Comparison of ENCODE assay signal across 2 cellular contexts in the genomic region with DNA sequence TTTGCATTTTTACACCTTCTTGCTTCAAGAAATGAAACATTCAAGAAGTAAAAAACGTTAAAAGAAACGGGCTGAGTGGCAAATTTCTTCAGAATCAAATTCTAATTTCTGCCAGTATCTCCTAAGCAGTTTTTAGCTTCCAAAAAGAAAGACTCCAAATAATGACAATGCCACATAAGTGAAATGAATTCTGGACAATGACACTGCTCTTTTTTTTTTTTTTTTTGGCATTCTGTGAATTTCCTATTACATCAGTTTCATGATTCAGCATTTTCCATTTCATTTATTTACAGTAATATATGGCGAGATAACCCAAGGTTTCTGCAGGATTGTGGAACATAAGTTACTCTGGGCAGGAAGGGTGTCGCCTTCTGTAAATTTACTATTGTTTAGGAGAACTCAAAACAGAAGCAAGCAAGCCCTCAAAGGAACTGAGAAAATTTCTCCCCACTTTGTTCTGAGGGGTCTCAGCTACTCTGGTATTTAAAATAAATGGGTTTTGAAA.
TF ChIP-seq lines count a peak whose summit lies in the region.

No MANE protein-coding gene starts in this region.

TF ChIP-seq in SK-N-SH, 30 proteins besides CTCF, POLR2A, EP300 and RAD21 (continued from another document):
- TF ChIP-seq, protein P1, sequence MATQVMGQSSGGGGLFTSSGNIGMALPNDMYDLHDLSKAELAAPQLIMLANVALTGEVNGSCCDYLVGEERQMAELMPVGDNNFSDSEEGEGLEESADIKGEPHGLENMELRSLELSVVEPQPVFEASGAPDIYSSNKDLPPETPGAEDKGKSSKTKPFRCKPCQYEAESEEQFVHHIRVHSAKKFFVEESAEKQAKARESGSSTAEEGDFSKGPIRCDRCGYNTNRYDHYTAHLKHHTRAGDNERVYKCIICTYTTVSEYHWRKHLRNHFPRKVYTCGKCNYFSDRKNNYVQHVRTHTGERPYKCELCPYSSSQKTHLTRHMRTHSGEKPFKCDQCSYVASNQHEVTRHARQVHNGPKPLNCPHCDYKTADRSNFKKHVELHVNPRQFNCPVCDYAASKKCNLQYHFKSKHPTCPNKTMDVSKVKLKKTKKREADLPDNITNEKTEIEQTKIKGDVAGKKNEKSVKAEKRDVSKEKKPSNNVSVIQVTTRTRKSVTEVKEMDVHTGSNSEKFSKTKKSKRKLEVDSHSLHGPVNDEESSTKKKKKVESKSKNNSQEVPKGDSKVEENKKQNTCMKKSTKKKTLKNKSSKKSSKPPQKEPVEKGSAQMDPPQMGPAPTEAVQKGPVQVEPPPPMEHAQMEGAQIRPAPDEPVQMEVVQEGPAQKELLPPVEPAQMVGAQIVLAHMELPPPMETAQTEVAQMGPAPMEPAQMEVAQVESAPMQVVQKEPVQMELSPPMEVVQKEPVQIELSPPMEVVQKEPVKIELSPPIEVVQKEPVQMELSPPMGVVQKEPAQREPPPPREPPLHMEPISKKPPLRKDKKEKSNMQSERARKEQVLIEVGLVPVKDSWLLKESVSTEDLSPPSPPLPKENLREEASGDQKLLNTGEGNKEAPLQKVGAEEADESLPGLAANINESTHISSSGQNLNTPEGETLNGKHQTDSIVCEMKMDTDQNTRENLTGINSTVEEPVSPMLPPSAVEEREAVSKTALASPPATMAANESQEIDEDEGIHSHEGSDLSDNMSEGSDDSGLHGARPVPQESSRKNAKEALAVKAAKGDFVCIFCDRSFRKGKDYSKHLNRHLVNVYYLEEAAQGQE (IDR thresholded peaks at IDR 0.05; ENCODE audit: low read depth, low read length) = no peak
- TF ChIP-seq TAF1 (IDR thresholded peaks at IDR 0.05; ENCODE audit: borderline replicate concordance, low read depth, low read length) (no peak), GABPA (IDR thresholded peaks at IDR 0.05; ENCODE audit: low read depth) (no peak), MEF2A (IDR thresholded peaks at IDR 0.05; ENCODE audit: borderline replicate concordance, low read depth) (no peak)

TF ChIP-seq in SK-N-SH treated with all-trans-retinoic acid at 6 μM for 48 hours, 23 proteins besides CTCF, POLR2A, EP300 and RAD21 (continued from another document):
- no peak for TF ChIP-seq TCF4 (CRISPR knock-in tag; IDR thresholded peaks at IDR 0.05; ENCODE audit: borderline replicate concordance)
- TF ChIP-seq RARB (CRISPR knock-in tag; IDR thresholded peaks at IDR 0.05) = no peak
